ENCODE assay signal across 8 cellular contexts in genomic region chr15:63505842-63506222, GRCh38. TPM values are rescaled to one million over a fixed set of nuclear protein-coding genes. Genes with fewer than 3 reads are reported as not detected.
A peak's percentile ranks its signal among the peaks of the same experiment; 100 is the strongest.
DNase-seq lines count a peak whose midpoint lies in the region; ATAC-seq and TF ChIP-seq lines count a peak whose summit lies in the region.

No MANE protein-coding gene starts in this region.

- H3K36me3 Mint-ChIP-seq in WTC11, result no peaks in the 10 kb centered on the region

- H3K9me3 Mint-ChIP-seq in WTC11, result no peaks in the 10 kb centered on the region

- no peaks in the 10 kb centered on the region for H3K27me3 ChIP-seq in HAP-1 (ENCODE audit: low read depth)
- H3K27me3 ChIP-seq in foreskin keratinocyte, result no peaks in the 10 kb centered on the region
- no peaks in the 10 kb centered on the region for H3K27me3 ChIP-seq in skeletal muscle tissue (ENCODE audit: control insufficient read depth in 3 of 3, insufficient read depth in 3 of 3, low read length in 3 of 3)

- H3K4me3 ChIP-seq in HAP-1 (peak overlapping the region; percentile 83), skeletal muscle tissue (ENCODE audit: low read length in 3 of 3) (peak overlapping the region; percentile 72 to 92 (median 87))

- peak overlapping the region; percentile 76 for H3K4me3 Mint-ChIP-seq in WTC11

- peak overlapping the region; percentile 91 to 95 (median 94) for H3K9ac ChIP-seq in skeletal muscle tissue (ENCODE audit: low read depth in 1 of 3, low read length in 3 of 3)

- peaks cover 78% of the 10 kb centered on the region for H3K4me1 Mint-ChIP-seq in WTC11

- CTCF ChIA-PET in WTC11 (lab: Charles Lee), result interaction anchor here (0.6 to 6.1 kb wide), 14 partner anchors 10 to 380 kb away, joined by 3 to 54 read pairs (median 4); partner anchors contain the start of genes CA12 and FBXL22

- peaks cover 33% of the 10 kb centered on the region for H3K4me1 ChIP-seq in HAP-1
- peaks cover 43% of the 10 kb centered on the region for H3K4me1 ChIP-seq in foreskin keratinocyte
- peaks cover 32 to 54% (median 47%) of the 10 kb centered on the region in 3 donors for H3K4me1 ChIP-seq in skeletal muscle tissue (ENCODE audit: control insufficient read depth in 3 of 3, insufficient read depth in 3 of 3, low read length in 3 of 3)

- no peak overlapping the region for H3K27ac Mint-ChIP-seq in WTC11

- H3K9me3 ChIP-seq in HAP-1, result no peaks in the 10 kb centered on the region
- H3K9me3 ChIP-seq in skeletal muscle tissue (ENCODE audit: control insufficient read depth in 3 of 3, low read length in 3 of 3), result no peaks in the 10 kb centered on the region

- no peaks in the 10 kb centered on the region for H3K36me3 ChIP-seq in HAP-1 (replicated peaks)
- H3K36me3 ChIP-seq in skeletal muscle tissue (ENCODE audit: control insufficient read depth in 3 of 3, insufficient read depth in 3 of 3, low read length in 3 of 3), result no peaks in the 10 kb centered on the region

- ATAC-seq in WTC11, result no peak
- no peak for ATAC-seq in foreskin keratinocyte

- DNase-seq in HAP-1 (ENCODE audit: low spot score in 2 of 2), result no peak
- DNase-seq in WTC11 (ENCODE audit: low spot score), result no peak
- no peak for DNase-seq in foreskin keratinocyte
- DNase-seq in dedifferentiated amniotic fluid mesenchymal stem cell (ENCODE audit: extremely low spot score), result no peak
- no peak for DNase-seq in Kasumi-1 (lab: John Stamatoyannopoulos, UW)
- DNase-seq in G401 (ENCODE audit: low spot score), result no peak
- no peak for DNase-seq in ecto neural progenitor cell (ENCODE audit: low spot score)

- peak overlapping the region; percentile 74 for H3K27ac ChIP-seq in foreskin keratinocyte
- H3K27ac ChIP-seq in skeletal muscle tissue (ENCODE audit: low read depth, low read length), result peak overlapping the region; percentile 99

- no peak for TF ChIP-seq CTCF in WTC11 (IDR thresholded peaks at IDR 0.05)
- TF ChIP-seq CTCF in foreskin keratinocyte (conservative IDR thresholded peaks at IDR 0.05), result no peak

- H3K27me3 Mint-ChIP-seq in WTC11 (ENCODE audit: low read depth), result peaks cover 36% of the 10 kb centered on the region

- POLR2A ChIA-PET in WTC11 (lab: Charles Lee), result no interaction called here

- in situ Hi-C loops in HAP-1 (cut with MboI; ENCODE audit: low sequenced_read_pairs), result no loop called here
- in situ Hi-C loops in G401 (cut with HindIII; ENCODE audit: low sequenced_read_pairs), result no loop called here

TF ChIP-seq in WTC11, 78 proteins besides CTCF, POLR2A, EP300 and RAD21:
- TF ChIP-seq ATF1 (CRISPR knock-in tag; IDR thresholded peaks at IDR 0.05), result no peak
- no peak for TF ChIP-seq ATF3 (CRISPR knock-in tag; conservative IDR thresholded peaks at IDR 0.05)
- TF ChIP-seq NR3C1 (CRISPR knock-in tag; conservative IDR thresholded peaks at IDR 0.05; ENCODE audit: low read depth), result no peak
- no peak for TF ChIP-seq GABPB1 (CRISPR knock-in tag; IDR thresholded peaks at IDR 0.05)
- no peak for TF ChIP-seq SMAD4 (CRISPR knock-in tag; IDR thresholded peaks at IDR 0.05)

RNA-seq across cellular contexts. Expression of gene USP3, which starts 1.4 kb away (rescaled TPM):
- total RNA-seq in WTC11 (2021) (30.0 to 36.6 TPM (median 30.8 TPM) in 3 replicates), foreskin keratinocyte (26.3 and 26.7 TPM in 2 replicates), skeletal muscle tissue (33.4 TPM)
- 14.0 and 16.0 TPM in 2 replicates for polyA plus RNA-seq in foreskin keratinocyte
- total RNA-seq in G401 (2014; rRNA removed; shearing (Covaris generic)), result 27.3 and 28.5 TPM in 2 replicates
